1 cellular context compared by ENCODE assay signal in genomic region chr2:173008786-173009185, GRCh38.
TF ChIP-seq lines count a peak whose summit lies in the region.

No MANE protein-coding gene starts in this region.

TF ChIP-seq in HepG2, 621 proteins besides CTCF, POLR2A, EP300 and RAD21 (continued from another document and continues in another):
- no peak for TF ChIP-seq GLMP (CRISPR knock-in tag; IDR thresholded peaks at IDR 0.05; ENCODE audit: borderline replicate concordance)
- TF ChIP-seq HNRNPH1 (optimal IDR thresholded peaks at IDR 0.05; ENCODE audit: low read depth, low read length), result no peak
- no peak for TF ChIP-seq POLR2AphosphoS5 (IDR thresholded peaks at IDR 0.05; ENCODE audit: low read depth, low read length)
- no peak for TF ChIP-seq AKAP8 (CRISPR knock-in tag; IDR thresholded peaks at IDR 0.05)
- no peak for TF ChIP-seq NFYB (CRISPR knock-in tag; IDR thresholded peaks at IDR 0.05)
- peak; percentile 36; the same call in 1 of the 2 replicates for TF ChIP-seq ZBTB43 (CRISPR knock-in tag; conservative IDR thresholded peaks at IDR 0.05)
- TF ChIP-seq ZBED4 (CRISPR knock-in tag; IDR thresholded peaks at IDR 0.05; ENCODE audit: borderline replicate concordance), result no peak
- no peak for TF ChIP-seq SP1 (IDR thresholded peaks at IDR 0.05)
- TF ChIP-seq SP1 (CRISPR knock-in tag; IDR thresholded peaks at IDR 0.05), result no peak
- TF ChIP-seq ZSCAN21 (CRISPR knock-in tag; IDR thresholded peaks at IDR 0.05; ENCODE audit: borderline replicate concordance), result no peak
- no peak for TF ChIP-seq ZNF276 (CRISPR knock-in tag; IDR thresholded peaks at IDR 0.05; ENCODE audit: low read depth)
- no peak for TF ChIP-seq ARNT2 (CRISPR knock-in tag; IDR thresholded peaks at IDR 0.05; ENCODE audit: low read depth)
- no peak for TF ChIP-seq ZNF580 (CRISPR knock-in tag; IDR thresholded peaks at IDR 0.05; ENCODE audit: borderline replicate concordance, low read depth)
- no peak for TF ChIP-seq ZSCAN5A (CRISPR knock-in tag; IDR thresholded peaks at IDR 0.05; ENCODE audit: borderline replicate concordance)
- TF ChIP-seq BHLHE40 (IDR thresholded peaks at IDR 0.05; ENCODE audit: low read length), result no peak
- TF ChIP-seq ZNF773 (CRISPR knock-in tag; IDR thresholded peaks at IDR 0.05; ENCODE audit: borderline replicate concordance), result no peak
- TF ChIP-seq NCOA2 (CRISPR knock-in tag; IDR thresholded peaks at IDR 0.05), result peak; percentile 82
- TF ChIP-seq ZNF326 (CRISPR knock-in tag; IDR thresholded peaks at IDR 0.05; ENCODE audit: borderline replicate concordance), result no peak
- no peak for TF ChIP-seq KLF11 (CRISPR knock-in tag; IDR thresholded peaks at IDR 0.05)
- TF ChIP-seq HNF4G (IDR thresholded peaks at IDR 0.05; ENCODE audit: borderline replicate concordance, low read depth, low read length), result no peak
- TF ChIP-seq HNF4G (CRISPR knock-in tag; IDR thresholded peaks at IDR 0.05; ENCODE audit: borderline replicate concordance, low read depth), result no peak
- TF ChIP-seq ZNF205 (CRISPR knock-in tag; IDR thresholded peaks at IDR 0.05), result no peak
- peak; percentile 47 for TF ChIP-seq TEAD3 (CRISPR knock-in tag; optimal IDR thresholded peaks at IDR 0.05; ENCODE audit: borderline replicate concordance)
- no peak for TF ChIP-seq PLRG1 (conservative IDR thresholded peaks at IDR 0.05)
- TF ChIP-seq ZBTB38 (CRISPR knock-in tag; IDR thresholded peaks at IDR 0.05), result no peak
- no peak for TF ChIP-seq EZH2 (conservative IDR thresholded peaks at IDR 0.05; ENCODE audit: low read depth, low read length)
- no peak for TF ChIP-seq HMGXB4 (CRISPR knock-in tag; IDR thresholded peaks at IDR 0.05; ENCODE audit: borderline replicate concordance in 1 of 2, low read depth in 1 of 2)
- no peak for TF ChIP-seq ZNF605 (CRISPR knock-in tag; IDR thresholded peaks at IDR 0.05)
- TF ChIP-seq ZNF850 (CRISPR knock-in tag; conservative IDR thresholded peaks at IDR 0.05), result no peak
- TF ChIP-seq SNAPC4 (CRISPR knock-in tag; IDR thresholded peaks at IDR 0.05), result no peak
- no peak for TF ChIP-seq RFX1 (IDR thresholded peaks at IDR 0.05)
- no peak for TF ChIP-seq ATF4 (CRISPR knock-in tag; IDR thresholded peaks at IDR 0.05)
- no peak for TF ChIP-seq ZFP82 (CRISPR knock-in tag; IDR thresholded peaks at IDR 0.05; ENCODE audit: borderline replicate concordance)
- no peak for TF ChIP-seq HCFC1 (IDR thresholded peaks at IDR 0.05; ENCODE audit: low read depth, low read length)
- TF ChIP-seq SP4 (CRISPR knock-in tag; IDR thresholded peaks at IDR 0.05), result no peak
- TF ChIP-seq ZNF704 (CRISPR knock-in tag; IDR thresholded peaks at IDR 0.05; ENCODE audit: borderline replicate concordance), result no peak
- no peak for TF ChIP-seq ASH2L (IDR thresholded peaks at IDR 0.05; ENCODE audit: insufficient read length, low read depth, low read length)
- no peak for TF ChIP-seq EHMT2 (IDR thresholded peaks at IDR 0.05; ENCODE audit: borderline replicate concordance, low read depth, low read length)
- no peak for TF ChIP-seq ZNF766 (CRISPR knock-in tag; IDR thresholded peaks at IDR 0.05; ENCODE audit: borderline replicate concordance)
- no peak for TF ChIP-seq GPN1 (CRISPR knock-in tag; IDR thresholded peaks at IDR 0.05; ENCODE audit: borderline replicate concordance)
- TF ChIP-seq HMG20A (CRISPR knock-in tag; IDR thresholded peaks at IDR 0.05; ENCODE audit: borderline replicate concordance), result peak; percentile 76; the same call in 1 of the 2 replicates
- TF ChIP-seq ZNF576 (CRISPR knock-in tag; IDR thresholded peaks at IDR 0.05), result no peak
- TF ChIP-seq TFDP1 (CRISPR knock-in tag; IDR thresholded peaks at IDR 0.05; ENCODE audit: borderline replicate concordance), result no peak
